ENCODE assay signal across 30 cellular contexts in the genomic region with DNA sequence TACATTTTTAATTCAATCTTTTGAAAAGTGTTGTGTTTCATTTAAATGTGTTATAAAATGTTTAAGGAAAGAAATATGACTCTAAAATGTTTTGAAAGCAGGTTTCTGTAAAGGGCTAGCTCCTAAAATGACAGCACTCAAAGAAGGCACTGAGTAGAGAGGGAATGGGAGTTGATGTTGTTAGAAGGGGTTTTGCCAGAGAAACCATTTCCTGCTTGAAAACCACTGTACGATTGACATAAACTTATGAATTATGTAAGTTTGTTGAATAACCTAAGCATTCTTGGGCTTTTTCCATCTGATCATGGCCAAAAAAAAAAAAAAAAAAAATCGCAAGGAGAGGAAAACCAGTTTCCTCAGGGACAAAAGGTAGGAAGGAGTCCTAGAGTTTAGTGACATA.
"Had no signal": no experiment of that assay in that cellular context is flagged by ENCODE, and none has a peak within 500 bp of the region (broad histone marks: within the 10 kb centered on the region; RNA-seq: fewer than 3 reads in every experiment).

No MANE protein-coding gene starts in this region.

- H3K4me1 Mint-ChIP-seq: immature natural killer cell; naive B cell; naive thymus-derived CD8-positive, alpha-beta T cell had no signal

- FAIRE-seq: endometrium, frontal cortex, kidney had no signal

- H3K4me1 ChIP-seq: colonic mucosa, heart left ventricle, left lung, lower lobe of right lung had no signal

- H3K4me3 ChIP-seq: colonic mucosa, esophagus squamous epithelium, gastroesophageal sphincter, heart left ventricle, hepatocyte, left lung, lower lobe of right lung, mucosa of descending colon had no signal

- H3K36me3 ChIP-seq: colonic mucosa, esophagus squamous epithelium, gastroesophageal sphincter, heart left ventricle, left lung, lower lobe of right lung had no signal

- H3K9me3 Mint-ChIP-seq: endodermal cell had no signal

- H3K27me3 ChIP-seq: colonic mucosa, esophagus squamous epithelium, foreskin keratinocyte, gastroesophageal sphincter, heart left ventricle, hepatocyte had no signal

- ATAC-seq: effector memory CD8-positive, alpha-beta T cell; esophagus mucosa; foreskin keratinocyte; gastroesophageal sphincter; heart left ventricle; left cardiac atrium; left lung; left ventricle myocardium superior; lower lobe of right lung; mucosa of descending colon; naive thymus-derived CD8-positive, alpha-beta T cell had no signal

- H3K27ac ChIP-seq: colonic mucosa, epithelial cell of prostate, esophagus squamous epithelium, foreskin keratinocyte, gastroesophageal sphincter, heart left ventricle, hepatocyte, left lung, lower lobe of right lung had no signal

- H3K9me3 ChIP-seq: colonic mucosa, esophagus squamous epithelium, gastroesophageal sphincter, heart left ventricle, left lung, lower lobe of right lung, mucosa of descending colon had no signal

- H3K27me3 Mint-ChIP-seq: dendritic cell treated with granulocyte-macrophage colony-stimulating factor and Interleukin-4, amounts not matched to agents 40 ng/mL and 50 ng/mL, for 4 days; effector memory CD8-positive, alpha-beta T cell had no signal

- DNase-seq: colonic mucosa; cortex of kidney; effector CD8-positive, alpha-beta T cell; effector memory CD8-positive, alpha-beta T cell; endodermal cell; erythroblast; esophagus squamous epithelium; foreskin keratinocyte; heart left ventricle; hypothalamus; immature natural killer cell; islet precursor cell; kidney; kidney glomerular epithelial cell; left cardiac atrium; left lung; left ventricle myocardium superior; lower lobe of right lung; mesenchymal stem cell; mucosa of descending colon; naive B cell; naive thymus-derived CD8-positive, alpha-beta T cell had no signal

- H3K79me2 ChIP-seq: hepatocyte had no signal

- H3K27ac Mint-ChIP-seq: dendritic cell treated with granulocyte-macrophage colony-stimulating factor and Interleukin-4, amounts not matched to agents 40 ng/mL and 50 ng/mL, for 4 days; effector memory CD8-positive, alpha-beta T cell; endodermal cell; immature natural killer cell; mesothelial cell of epicardium; naive B cell; naive thymus-derived CD8-positive, alpha-beta T cell had no signal

- H2AFZ ChIP-seq: hepatocyte had no signal

- H3K36me3 Mint-ChIP-seq: immature natural killer cell; mesothelial cell of epicardium; naive B cell; naive thymus-derived CD8-positive, alpha-beta T cell had no signal

- H3K4me3 Mint-ChIP-seq: dendritic cell treated with granulocyte-macrophage colony-stimulating factor and Interleukin-4, amounts not matched to agents 40 ng/mL and 50 ng/mL, for 4 days; effector memory CD8-positive, alpha-beta T cell; endodermal cell; immature natural killer cell; mesothelial cell of epicardium; naive thymus-derived CD8-positive, alpha-beta T cell had no signal

- H3K4me2 ChIP-seq: hepatocyte had no signal
